In the genomic region with DNA sequence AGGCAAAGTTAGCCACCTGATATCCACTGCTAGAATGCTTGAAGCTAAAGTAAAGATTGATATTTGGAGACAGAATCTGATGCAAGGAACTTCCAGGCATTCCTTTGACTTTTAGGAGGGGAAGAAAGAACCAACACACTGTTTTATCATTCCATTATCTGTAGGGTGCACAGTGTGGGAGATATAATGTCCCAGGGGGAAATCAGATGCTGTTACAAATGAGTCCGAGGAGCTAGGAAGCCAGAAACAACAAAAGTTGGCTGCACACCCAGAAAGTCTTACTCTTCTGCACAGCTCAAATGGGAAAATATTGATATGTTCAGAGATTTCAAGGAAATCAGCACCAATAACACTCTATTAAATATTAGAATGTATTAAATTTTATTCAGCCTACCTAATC, we compare ENCODE assay signal across 1 cellular context.
TF ChIP-seq lines count a peak whose summit lies in the region.

No MANE protein-coding gene starts in this region.

TF ChIP-seq in endothelial cell of umbilical vein, 7 proteins besides CTCF, POLR2A, EP300 and RAD21 (continued from another document):
- TF ChIP-seq, protein P1, sequence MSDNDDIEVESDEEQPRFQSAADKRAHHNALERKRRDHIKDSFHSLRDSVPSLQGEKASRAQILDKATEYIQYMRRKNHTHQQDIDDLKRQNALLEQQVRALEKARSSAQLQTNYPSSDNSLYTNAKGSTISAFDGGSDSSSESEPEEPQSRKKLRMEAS (IDR thresholded peaks at IDR 0.05; ENCODE audit: insufficient read depth, insufficient read length): no peak
- no peak for TF ChIP-seq EZH2 (IDR thresholded peaks at IDR 0.05; ENCODE audit: borderline replicate concordance, low read depth, low read length, severe bottlenecking)
